Comparison of ENCODE assay signal across 8 cellular contexts in the genomic region with DNA sequence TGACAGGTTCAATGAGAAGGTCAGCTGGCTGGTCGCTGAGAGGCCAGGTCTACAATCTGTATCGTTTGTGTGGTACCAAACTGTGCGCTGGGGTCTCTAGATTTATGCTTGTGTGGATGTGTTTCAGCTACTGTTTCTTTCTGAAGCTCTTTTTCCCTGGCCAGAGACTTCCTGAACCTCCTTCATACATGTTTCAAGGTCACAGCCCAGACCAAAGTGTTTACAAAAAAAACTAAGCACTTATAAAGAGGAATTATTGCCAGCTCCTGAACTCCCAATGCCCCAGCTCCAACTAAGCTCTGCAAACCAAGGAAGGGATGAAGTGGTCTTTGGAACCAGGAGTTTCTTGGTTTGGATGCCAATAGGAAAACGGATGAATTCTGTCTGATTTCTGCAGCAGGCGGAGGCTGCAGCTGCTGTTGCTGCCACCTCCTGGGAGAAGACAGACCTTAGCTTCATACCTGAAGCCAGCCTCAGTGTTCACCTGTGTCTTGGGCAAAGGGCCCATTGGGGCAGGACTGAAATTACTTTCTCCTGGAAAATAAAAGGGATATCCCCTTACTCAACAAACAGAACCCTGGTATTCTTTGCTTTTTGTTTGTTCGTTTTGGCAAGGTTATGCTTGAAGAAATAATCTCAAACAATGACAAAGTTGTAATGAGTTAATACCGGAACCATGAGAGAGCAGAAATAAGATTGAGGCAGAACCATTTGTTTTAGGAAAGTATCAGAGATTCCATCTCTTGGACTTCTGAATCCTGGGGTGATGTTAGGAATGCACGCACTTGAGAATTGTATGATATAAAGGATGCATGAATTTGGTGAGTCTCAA. TPM values are rescaled to one million over a fixed set of nuclear protein-coding genes. Genes with fewer than 3 reads are reported as not detected.
DNase-seq lines count a peak whose midpoint lies in the region; ATAC-seq, FAIRE-seq and TF ChIP-seq lines count a peak whose summit lies in the region.

No MANE protein-coding gene starts in this region.

- H3K4me3 ChIP-seq in CD8-positive, alpha-beta T cell (ENCODE audit: low read depth, low read length): no peak overlapping the region
- no peak overlapping the region for H3K4me3 ChIP-seq in right atrium auricular region

- no peak overlapping the region for H3K4me3 Mint-ChIP-seq in CD8-positive, alpha-beta T cell
- no peak overlapping the region for H3K4me3 Mint-ChIP-seq in activated T-cell treated with anti-CD3 and anti-CD28 coated beads, Interleukin-2, amount 50 U/mL, for 24 hours

- peaks cover 7% of the 10 kb centered on the region for H3K36me3 Mint-ChIP-seq in CD8-positive, alpha-beta T cell
- H3K36me3 Mint-ChIP-seq in activated T-cell treated with anti-CD3 and anti-CD28 coated beads, Interleukin-2, amount 50 U/mL, for 24 hours (ENCODE audit: low read depth): peaks cover 7% of the 10 kb centered on the region

- no peak for TF ChIP-seq POLR2A in H54 (IDR thresholded peaks at IDR 0.05; ENCODE audit: low read depth, low read length)

- H3K27me3 ChIP-seq in CD8-positive, alpha-beta T cell (ENCODE audit: insufficient read depth, low read length): no peaks in the 10 kb centered on the region
- no peaks in the 10 kb centered on the region for H3K27me3 ChIP-seq in right atrium auricular region

- H3K27ac ChIP-seq in CD8-positive, alpha-beta T cell (ENCODE audit: low read depth, low read length): no peak overlapping the region
- H3K27ac ChIP-seq in right atrium auricular region: peak overlapping the region; percentile 35 to 53

- H3K9me3 Mint-ChIP-seq in CD8-positive, alpha-beta T cell: peaks cover 14% of the 10 kb centered on the region
- peaks cover 11% of the 10 kb centered on the region for H3K9me3 Mint-ChIP-seq in activated T-cell treated with anti-CD3 and anti-CD28 coated beads, Interleukin-2, amount 50 U/mL, for 24 hours

- POLR2A ChIA-PET in CD8-positive, alpha-beta T cell (lab: Charles Lee): interaction anchor here (1.2 kb wide), 1 partner anchor 197 kb away, joined by 7 read pairs; no protein-coding TSS in a partner anchor

- intact Hi-C loops in CD8-positive, alpha-beta T cell (cut with DNase I, micrococcal nuclease): loop anchor here (1.0 to 5.0 kb wide), 6 partner anchors 194 to 406 kb away; no protein-coding TSS in a partner anchor

- FAIRE-seq in H54 (lab: Jason Lieb, UNC): no peak

- CTCF ChIA-PET in CD8-positive, alpha-beta T cell (lab: Charles Lee): interaction anchor here (0.8 to 2.4 kb wide), 20 partner anchors 9 to 428 kb away, joined by 3 to 12 read pairs (median 4); no protein-coding TSS in a partner anchor

- H3K4me1 ChIP-seq in CD8-positive, alpha-beta T cell (ENCODE audit: insufficient read depth, low read length): no peaks in the 10 kb centered on the region
- H3K4me1 ChIP-seq in right atrium auricular region: peaks cover 0 to 42% of the 10 kb centered on the region in 2 donors

- peak; percentile 56 for ATAC-seq in CD8-positive, alpha-beta T cell
- ATAC-seq in HG03439 (IDR thresholded peaks at IDR 0.05; ENCODE audit: unreplicated experiment) (no peak), GM21717 (IDR thresholded peaks at IDR 0.05; ENCODE audit: unreplicated experiment) (no peak)

- H3K27ac Mint-ChIP-seq in CD8-positive, alpha-beta T cell: no peak overlapping the region
- H3K27ac Mint-ChIP-seq in activated T-cell treated with anti-CD3 and anti-CD28 coated beads, Interleukin-2, amount 50 U/mL, for 24 hours: no peak overlapping the region

- peak; percentile 50 for TF ChIP-seq CTCF in CD8-positive, alpha-beta T cell (IDR thresholded peaks at IDR 0.05)
- peak in 1 of 2 donors; percentile 77 for TF ChIP-seq CTCF in right atrium auricular region (IDR thresholded peaks at IDR 0.05)

- no peaks in the 10 kb centered on the region for H3K9me3 ChIP-seq in CD8-positive, alpha-beta T cell (ENCODE audit: low read length)
- peaks cover 0 to 4% of the 10 kb centered on the region in 2 donors for H3K9me3 ChIP-seq in right atrium auricular region

- H3K27me3 Mint-ChIP-seq in CD8-positive, alpha-beta T cell (ENCODE audit: low read depth): no peaks in the 10 kb centered on the region
- H3K27me3 Mint-ChIP-seq in activated T-cell treated with anti-CD3 and anti-CD28 coated beads, Interleukin-2, amount 50 U/mL, for 24 hours: no peaks in the 10 kb centered on the region

- peak in 5 of 7 experiments; percentile 19 to 60 (median 31) for DNase-seq in CD8-positive, alpha-beta T cell
- DNase-seq in HuH-7 (ENCODE audit: low spot score) (peak; percentile 31), right atrium auricular region (ENCODE audit: low spot score) (no peak), superior temporal gyrus (ENCODE audit: extremely low spot score) (peak; percentile 58), H54 (ENCODE audit: insufficient read length, low spot score) (no peak)
- peak; percentile 42 for DNase-seq in activated T-cell treated with anti-CD3 and anti-CD28 coated beads, Interleukin-2, amount 50 U/mL, for 24 hours

- H3K4me1 Mint-ChIP-seq in CD8-positive, alpha-beta T cell (ENCODE audit: low read depth): no peaks in the 10 kb centered on the region
- peaks cover 6% of the 10 kb centered on the region for H3K4me1 Mint-ChIP-seq in activated T-cell treated with anti-CD3 and anti-CD28 coated beads, Interleukin-2, amount 50 U/mL, for 24 hours (ENCODE audit: low read depth)

- no peaks in the 10 kb centered on the region for H3K36me3 ChIP-seq in CD8-positive, alpha-beta T cell (ENCODE audit: insufficient read depth, low read length)
- H3K36me3 ChIP-seq in right atrium auricular region: no peaks in the 10 kb centered on the region

RNA-seq across cellular contexts. Expression of gene MKLN1, which starts 24.6 kb away (rescaled TPM):
- 10 to 100 TPM; 43.2 to 54.5 TPM for total RNA-seq in CD8-positive, alpha-beta T cell
- total RNA-seq in right atrium auricular region: 10 to 100 TPM; 27.4 to 28.5 TPM

Comparison
In these comparisons a context has a peak if more than half of its experiments do, and no peak if none do; other contexts are left out.
1. DNase-seq: peak in CD8-positive, alpha-beta T cell (5 of 7), HuH-7 (single experiment), activated T-cell treated with anti-CD3 and anti-CD28 coated beads, Interleukin-2, amount 50 U/mL, for 24 hours (single experiment) and superior temporal gyrus (single experiment); none in right atrium auricular region (single experiment) and H54 (single experiment).